In genomic region chr1:67713071-67713806, GRCh38 we compare ENCODE assay signal across 1 cellular context.
TF ChIP-seq lines count a peak whose summit lies in the region.

No MANE protein-coding gene starts in this region.

TF ChIP-seq in HCT116, 20 proteins besides CTCF, POLR2A, EP300 and RAD21 (continued from another document):
- TF ChIP-seq TCF7L2 (IDR thresholded peaks at IDR 0.05; ENCODE audit: borderline replicate concordance, extremely low read depth, insufficient read depth, insufficient read length) = no peak
